In genomic region chr12:56998981-56999380, GRCh38 we compare ENCODE assay signal across 10 cellular contexts. TPM values are rescaled to one million over a fixed set of nuclear protein-coding genes. Genes with fewer than 3 reads are reported as not detected.
DNase-seq lines count a peak whose midpoint lies in the region; ATAC-seq, FAIRE-seq and TF ChIP-seq lines count a peak whose summit lies in the region.
"Had no signal": no experiment of that assay in that cellular context is flagged by ENCODE, and none has a peak within 500 bp of the region (broad histone marks: within the 10 kb centered on the region; RNA-seq: fewer than 3 reads in every experiment).

No MANE protein-coding gene starts in this region.

- H3K27ac Mint-ChIP-seq in CD4-positive, alpha-beta memory T cell, result peak overlapping the region in 6 of 7 donors; percentile 39 to 85 (median 74)
- peak overlapping the region; percentile 92 for H3K27ac Mint-ChIP-seq in activated naive CD4-positive, alpha-beta T cell treated with anti-CD3 and anti-CD28 coated beads, Interleukin-2, amount 50 U/mL, for 24 hours

- H3K4me1 ChIP-seq in CD4-positive, alpha-beta memory T cell (ENCODE audit: insufficient read depth, low read length), result peaks cover 21% of the 10 kb centered on the region
- H3K4me1 ChIP-seq in small intestine (ENCODE audit: control insufficient read depth in 2 of 2, insufficient read depth in 1 of 2, low read depth in 1 of 2, low read length in 1 of 2), result no peaks in the 10 kb centered on the region

- no peak for TF ChIP-seq CTCF in omental fat pad (IDR thresholded peaks at IDR 0.05)

- H3K36me3 Mint-ChIP-seq in CD4-positive, alpha-beta memory T cell, result peaks cover 43 to 67% of the 10 kb centered on the region in 2 donors
- peaks cover 14% of the 10 kb centered on the region for H3K36me3 Mint-ChIP-seq in activated naive CD4-positive, alpha-beta T cell treated with anti-CD3 and anti-CD28 coated beads, Interleukin-2, amount 50 U/mL, for 24 hours

- CTCF ChIA-PET in CD4-positive, alpha-beta memory T cell (lab: Charles Lee; ENCODE audit: partially characterized antibody), result interaction anchor here (7.1 to 15.8 kb wide), 2 partner anchors 11 to 64 kb away, joined by 51 to 226 read pairs; no protein-coding TSS in a partner anchor

- no peaks in the 10 kb centered on the region for H3K9me3 ChIP-seq in CD4-positive, alpha-beta memory T cell (ENCODE audit: control insufficient read depth in 1 of 2, low read length in 2 of 2)
- no peaks in the 10 kb centered on the region for H3K9me3 ChIP-seq in small intestine (ENCODE audit: control insufficient read depth, low read depth)
- H3K9me3 ChIP-seq: adrenal gland had no signal

- H3K27me3 Mint-ChIP-seq in CD4-positive, alpha-beta memory T cell, result no peaks in the 10 kb centered on the region
- H3K27me3 Mint-ChIP-seq in activated naive CD4-positive, alpha-beta T cell treated with anti-CD3 and anti-CD28 coated beads, Interleukin-2, amount 50 U/mL, for 24 hours, result no peaks in the 10 kb centered on the region

- H3K4me3 Mint-ChIP-seq in CD4-positive, alpha-beta memory T cell, result peak overlapping the region in 1 of 8 donors; percentile 36
- peak overlapping the region; percentile 74 for H3K4me3 Mint-ChIP-seq in activated naive CD4-positive, alpha-beta T cell treated with anti-CD3 and anti-CD28 coated beads, Interleukin-2, amount 50 U/mL, for 24 hours

- POLR2A ChIA-PET in CD4-positive, alpha-beta memory T cell (lab: Charles Lee; ENCODE audit: partially characterized antibody), result no interaction called here

- 53 to 73% (median 55%) methylated on average over 4 of the region's 4 CpGs for WGBS in small intestine, 3 donors

- peaks cover 41% of the 10 kb centered on the region for H3K36me3 ChIP-seq in CD4-positive, alpha-beta memory T cell (ENCODE audit: insufficient read depth, low read length)
- peaks cover 2 to 3% of the 10 kb centered on the region in 2 donors for H3K36me3 ChIP-seq in small intestine (ENCODE audit: control insufficient read depth in 2 of 2, insufficient read depth in 2 of 2, low read length in 2 of 2)

- DNase-seq in CD4-positive, alpha-beta memory T cell, result no peak
- no peak for DNase-seq in amniotic stem cell (lab: John Stamatoyannopoulos, UW)
- DNase-seq in NCI-H187 (lab: John Stamatoyannopoulos, UW), result no peak
- DNase-seq in omental fat pad (ENCODE audit: low spot score), result no peak
- no peak for DNase-seq in small intestine

- no peak overlapping the region for H3K4me3 ChIP-seq in CD4-positive, alpha-beta memory T cell (ENCODE audit: low read length in 2 of 2)
- H3K4me3 ChIP-seq in small intestine (ENCODE audit: low read depth in 1 of 2, low read length in 2 of 2), result no peak overlapping the region
- H3K4me3 ChIP-seq: adrenal gland had no signal

- H3K27ac ChIP-seq in CD4-positive, alpha-beta memory T cell (ENCODE audit: low read depth, low read length), result no peak overlapping the region
- H3K27ac ChIP-seq in small intestine (ENCODE audit: low read depth in 1 of 2, low read length in 1 of 2), result peak overlapping the region in 1 of 2 donors; percentile 71

- peaks cover 21 to 51% (median 34%) of the 10 kb centered on the region in 4 donors for H3K4me1 Mint-ChIP-seq in CD4-positive, alpha-beta memory T cell
- H3K4me1 Mint-ChIP-seq in activated naive CD4-positive, alpha-beta T cell treated with anti-CD3 and anti-CD28 coated beads, Interleukin-2, amount 50 U/mL, for 24 hours, result peaks cover 53% of the 10 kb centered on the region

- ATAC-seq in GM19452 (IDR thresholded peaks at IDR 0.05; ENCODE audit: unreplicated experiment) (peak; percentile 73), HG03196 (IDR thresholded peaks at IDR 0.05; ENCODE audit: unreplicated experiment) (peak; percentile 74), omental fat pad (ENCODE audit: low FRiP score) (no peak)

- no peak for FAIRE-seq in small intestine (lab: Jason Lieb, UNC)

- no peaks in the 10 kb centered on the region for H3K27me3 ChIP-seq in CD4-positive, alpha-beta memory T cell (ENCODE audit: insufficient read depth, low read length)
- no peaks in the 10 kb centered on the region for H3K27me3 ChIP-seq in small intestine (ENCODE audit: control insufficient read depth in 2 of 2, insufficient read depth in 2 of 2, low read length in 2 of 2)
- H3K27me3 ChIP-seq: adrenal gland had no signal

- intact Hi-C loops in CD4-positive, alpha-beta memory T cell (cut with micrococcal nuclease), result no loop called here

- H3K9me3 Mint-ChIP-seq in CD4-positive, alpha-beta memory T cell, result no peaks in the 10 kb centered on the region
- no peaks in the 10 kb centered on the region for H3K9me3 Mint-ChIP-seq in activated naive CD4-positive, alpha-beta T cell treated with anti-CD3 and anti-CD28 coated beads, Interleukin-2, amount 50 U/mL, for 24 hours

RNA-seq across cellular contexts. Expression of gene ZBTB39, which starts 7.4 kb away (rescaled TPM):
- 10 to 100 TPM; 10.8 to 12.2 TPM for total RNA-seq in CD4-positive, alpha-beta memory T cell
- polyA plus RNA-seq in CD4-positive, alpha-beta memory T cell, result 1 to 10 TPM in 1 of 2 donors, under 1 TPM in 1; 0.98 to 2.7 TPM
- total RNA-seq in omental fat pad, result 1 to 10 TPM; 3.5 to 7.2 (median 6.6) TPM
- 1 to 10 TPM in 2 of 3 donors, under 1 TPM in 1; 0.81 to 2.6 (median 1.1) TPM for polyA plus RNA-seq in small intestine

RNA-seq across cellular contexts. Expression of gene TAC3, which starts 17.3 kb away (rescaled TPM):
- not detected for total RNA-seq in CD4-positive, alpha-beta memory T cell
- under 1 TPM in 1 of 2 donors, not detected in 1; 0.36 TPM for polyA plus RNA-seq in CD4-positive, alpha-beta memory T cell
- not detected for total RNA-seq in omental fat pad
- 1 to 10 TPM; 3.4 to 8.9 (median 6.0) TPM for polyA plus RNA-seq in small intestine
- total RNA-seq: renal cortical epithelial cell had no signal

RNA-seq across cellular contexts. Expression of gene RDH16, which starts 41.6 kb away (rescaled TPM):
- total RNA-seq in CD4-positive, alpha-beta memory T cell, result 1 to 10 TPM; 1.3 to 1.9 TPM
- polyA plus RNA-seq in CD4-positive, alpha-beta memory T cell, result under 1 TPM; 0.09 to 0.47 TPM
- under 1 TPM in 3 of 4 donors, not detected in 1; 0.36 to 0.56 (median 0.47) TPM for total RNA-seq in omental fat pad
- polyA plus RNA-seq in small intestine, result under 1 TPM in 1 of 3 donors, not detected in 2; 0.12 TPM

RNA-seq across cellular contexts. Expression of gene MYO1A, which starts 50.9 kb away (rescaled TPM):
- total RNA-seq in CD4-positive, alpha-beta memory T cell, result 1 to 10 TPM; 1.2 to 3.0 TPM
- not detected for polyA plus RNA-seq in CD4-positive, alpha-beta memory T cell
- total RNA-seq in omental fat pad, result under 1 TPM in 3 of 4 donors, not detected in 1; 0.25 to 0.74 (median 0.32) TPM
- 100 to 1,000 TPM; 202 to 971 (median 775) TPM for polyA plus RNA-seq in small intestine
- total RNA-seq: renal cortical epithelial cell had no signal
